Comparison of ENCODE assay signal across 10 cellular contexts in the genomic region with DNA sequence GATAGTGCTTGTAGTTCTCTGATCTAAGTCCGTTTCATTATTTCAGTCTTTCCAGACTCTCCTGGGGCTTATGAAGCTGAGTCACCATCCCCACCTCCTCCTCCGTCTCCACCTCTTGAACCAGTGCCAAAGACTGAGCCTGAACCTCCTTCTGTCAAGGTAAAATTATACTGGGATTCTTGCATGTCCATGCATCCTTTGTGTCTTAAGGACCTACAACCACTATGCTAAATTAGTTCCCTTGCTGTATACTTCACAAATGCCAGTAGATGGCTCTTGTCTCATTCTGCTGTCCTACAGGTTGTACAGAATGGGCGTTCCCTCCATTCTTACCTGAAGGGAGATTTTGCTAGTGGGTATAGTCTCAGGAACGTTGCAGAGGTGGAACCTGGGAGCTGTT. TPM values are rescaled to one million over a fixed set of nuclear protein-coding genes. Genes with fewer than 3 reads are reported as not detected.
DNase-seq lines count a peak whose midpoint lies in the region; ATAC-seq and TF ChIP-seq lines count a peak whose summit lies in the region.
"Had no signal": no experiment of that assay in that cellular context is flagged by ENCODE, and none has a peak within 500 bp of the region (broad histone marks: within the 10 kb centered on the region; RNA-seq: fewer than 3 reads in every experiment).

No MANE protein-coding gene starts in this region.

- H3K4me1 ChIP-seq in left lung, result peaks cover 0 to 19% of the 10 kb centered on the region in 2 donors

- H3K36me3 ChIP-seq in brain microvascular endothelial cell (replicated peaks), result no peaks in the 10 kb centered on the region
- peaks cover 0 to 57% of the 10 kb centered on the region in 2 donors for H3K36me3 ChIP-seq in left lung

- no peak overlapping the region for H3K4me3 Mint-ChIP-seq in stimulated activated naive B cell treated with anti-CD40 and anti-IgM and Interleukin-4, amounts not matched to agents 10 μg/mL and 1 μg/mL and 100 μg/mL, for 72 hours
- H3K4me3 Mint-ChIP-seq: activated naive CD4-positive, alpha-beta T cell treated with anti-CD3 and anti-CD28 coated beads, Interleukin-2, amount 10 ng/mL, durations not matched to agents 7 days and 5 days; neural crest cell had no signal

- H3K27me3 Mint-ChIP-seq in stimulated activated naive B cell treated with anti-CD40 and anti-IgM and Interleukin-4, amounts not matched to agents 10 μg/mL and 1 μg/mL and 100 μg/mL, for 72 hours, result no peaks in the 10 kb centered on the region
- H3K27me3 Mint-ChIP-seq: activated naive CD4-positive, alpha-beta T cell treated with anti-CD3 and anti-CD28 coated beads, Interleukin-2, amount 10 ng/mL, durations not matched to agents 7 days and 5 days had no signal

- TF ChIP-seq RAD21 in Ishikawa (IDR thresholded peaks at IDR 0.05; ENCODE audit: low read depth), result peak; percentile 49

- DNase-seq in AG10803 (ENCODE audit: low read depth) (peak; percentile 31), brain microvascular endothelial cell (peak; percentile 39), left lung (no peak), NK-92 (lab: John Stamatoyannopoulos, UW; ENCODE audit: unreplicated experiment) (no peak), amniotic stem cell (lab: John Stamatoyannopoulos, UW) (no peak)
- DNase-seq in stimulated activated naive B cell treated with anti-CD40 and anti-IgM and Interleukin-4, amounts not matched to agents 10 μg/mL and 1 μg/mL and 100 μg/mL, for 72 hours, result no peak
- DNase-seq: activated naive CD4-positive, alpha-beta T cell treated with anti-CD3 and anti-CD28 coated beads, Interleukin-2, amount 10 ng/mL, durations not matched to agents 7 days and 5 days had no signal

- TF ChIP-seq CTCF in AG10803 (conservative IDR thresholded peaks at IDR 0.05; ENCODE audit: low read length), result peak; percentile 47
- TF ChIP-seq CTCF in brain microvascular endothelial cell (IDR thresholded peaks at IDR 0.05; ENCODE audit: low read depth, low read length, missing control alignments), result peak; percentile 54
- TF ChIP-seq CTCF in left lung (IDR thresholded peaks at IDR 0.05), result no peak

- H3K4me3 ChIP-seq in AG10803 (ENCODE audit: low read length), result no peak overlapping the region
- no peak overlapping the region for H3K4me3 ChIP-seq in brain microvascular endothelial cell (ENCODE audit: low read depth, low read length)
- no peak overlapping the region for H3K4me3 ChIP-seq in left lung

- no peak for TF ChIP-seq EP300 in Ishikawa (IDR thresholded peaks at IDR 0.05; ENCODE audit: borderline replicate concordance)

- H3K27ac ChIP-seq in brain microvascular endothelial cell, result no peak overlapping the region
- no peak overlapping the region for H3K27ac ChIP-seq in left lung

- intact Hi-C loops in left lung (cut with DNase I), result no loop called here

- ATAC-seq in left lung (peak; percentile 77), GM21619 (IDR thresholded peaks at IDR 0.05; ENCODE audit: unreplicated experiment) (no peak)
- no peak for ATAC-seq in stimulated activated naive B cell treated with anti-CD40 and anti-IgM and Interleukin-4, amounts not matched to agents 10 μg/mL and 1 μg/mL and 100 μg/mL, for 72 hours (replicated peaks)

- in situ Hi-C loops in brain microvascular endothelial cell (cut with HindIII; ENCODE audit: low pct_ligation_motif_present, low sequenced_read_pairs), result no loop called here

- H3K9me3 Mint-ChIP-seq in stimulated activated naive B cell treated with anti-CD40 and anti-IgM and Interleukin-4, amounts not matched to agents 10 μg/mL and 1 μg/mL and 100 μg/mL, for 72 hours, result no peaks in the 10 kb centered on the region
- H3K9me3 Mint-ChIP-seq: activated naive CD4-positive, alpha-beta T cell treated with anti-CD3 and anti-CD28 coated beads, Interleukin-2, amount 10 ng/mL, durations not matched to agents 7 days and 5 days; neural crest cell had no signal

- peaks cover 35 to 68% of the 10 kb centered on the region in 2 donors for H3K36me3 Mint-ChIP-seq in stimulated activated naive B cell treated with anti-CD40 and anti-IgM and Interleukin-4, amounts not matched to agents 10 μg/mL and 1 μg/mL and 100 μg/mL, for 72 hours

- H3K9me3 ChIP-seq in left lung, result no peaks in the 10 kb centered on the region

- H3K27me3 ChIP-seq in brain microvascular endothelial cell (replicated peaks) (no peaks in the 10 kb centered on the region), left lung (no peaks in the 10 kb centered on the region)

- peaks cover 10 to 11% of the 10 kb centered on the region in 2 donors for H3K4me1 Mint-ChIP-seq in stimulated activated naive B cell treated with anti-CD40 and anti-IgM and Interleukin-4, amounts not matched to agents 10 μg/mL and 1 μg/mL and 100 μg/mL, for 72 hours
- H3K4me1 Mint-ChIP-seq: neural crest cell had no signal

- H3K27ac Mint-ChIP-seq in stimulated activated naive B cell treated with anti-CD40 and anti-IgM and Interleukin-4, amounts not matched to agents 10 μg/mL and 1 μg/mL and 100 μg/mL, for 72 hours, result no peak overlapping the region
- H3K27ac Mint-ChIP-seq: activated naive CD4-positive, alpha-beta T cell treated with anti-CD3 and anti-CD28 coated beads, Interleukin-2, amount 10 ng/mL, durations not matched to agents 7 days and 5 days had no signal

TF ChIP-seq in Ishikawa, 13 proteins besides CTCF, POLR2A, EP300 and RAD21:
- TF ChIP-seq NFIC (IDR thresholded peaks at IDR 0.05), result peak; percentile 86
- no peak for TF ChIP-seq CEBPB (IDR thresholded peaks at IDR 0.05)
- TF ChIP-seq EGR1 (IDR thresholded peaks at IDR 0.05), result no peak
- no peak for TF ChIP-seq FOXM1 (IDR thresholded peaks at IDR 0.05; ENCODE audit: borderline replicate concordance, low read depth)
- no peak for TF ChIP-seq TAF1 (IDR thresholded peaks at IDR 0.05; ENCODE audit: low read depth)
- TF ChIP-seq YY1 (IDR thresholded peaks at IDR 0.05; ENCODE audit: low read depth), result no peak

RNA-seq across cellular contexts. Expression of gene POLD3, which starts 42.2 kb away (rescaled TPM):
- total RNA-seq in left lung, result 10 to 100 TPM; 15.0 to 22.7 TPM

Comparison
In these comparisons a context has a peak if more than half of its experiments do, and no peak if none do; other contexts are left out.
1. DNase-seq: peak in AG10803 (single experiment) and brain microvascular endothelial cell (single experiment); none in left lung (0 of 2), NK-92 (single experiment), stimulated activated naive B cell treated with anti-CD40 and anti-IgM and Interleukin-4, amounts not matched to agents 10 μg/mL and 1 μg/mL and 100 μg/mL, for 72 hours (single experiment) and amniotic stem cell (single experiment).
2. CTCF ChIP-seq: peak in AG10803 (single experiment) and brain microvascular endothelial cell (single experiment); none in left lung (0 of 2).